9 cellular contexts compared by ENCODE assay signal in the genomic region with DNA sequence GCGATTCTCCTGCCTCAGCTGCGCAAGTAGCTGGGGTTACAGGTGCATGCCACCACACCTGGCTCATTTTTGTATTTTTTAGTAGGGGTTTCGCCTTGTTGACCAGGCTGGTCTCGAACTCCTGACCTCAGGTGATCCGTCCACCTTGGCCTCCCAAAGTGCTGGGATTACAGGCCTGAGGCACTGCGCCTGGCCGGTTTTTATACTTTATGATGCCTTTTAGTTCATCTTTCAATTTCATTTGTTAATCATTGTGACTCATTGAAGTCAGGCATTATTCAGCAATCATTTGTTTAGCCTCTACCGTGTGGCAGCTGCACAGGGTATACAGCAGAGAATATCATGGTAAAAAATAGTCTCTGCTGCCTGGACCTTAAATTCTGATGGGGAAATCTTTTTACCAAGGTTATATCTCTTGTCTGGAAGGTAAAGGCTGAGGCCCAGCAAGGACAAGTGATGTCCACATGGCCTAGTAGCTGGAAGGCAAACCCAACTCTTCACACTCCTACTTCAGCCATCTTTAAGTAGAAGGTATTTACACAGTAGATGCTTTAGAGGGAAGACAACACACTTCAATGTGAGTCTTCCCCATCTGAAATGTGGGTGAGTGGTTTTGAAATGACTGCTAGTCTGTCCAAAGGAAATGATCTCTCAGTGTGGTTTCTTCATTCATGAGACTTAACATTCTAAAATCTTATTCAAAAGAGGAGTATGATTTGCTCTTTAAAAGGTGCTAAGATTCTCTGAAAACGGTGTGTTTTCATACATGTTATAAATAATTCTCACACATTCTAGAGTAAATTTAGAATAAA. TPM values are rescaled to one million over a fixed set of nuclear protein-coding genes. Genes with fewer than 3 reads are reported as not detected.
DNase-seq lines count a peak whose midpoint lies in the region; ATAC-seq and TF ChIP-seq lines count a peak whose summit lies in the region.
"Had no signal": no experiment of that assay in that cellular context is flagged by ENCODE, and none has a peak within 500 bp of the region (broad histone marks: within the 10 kb centered on the region; RNA-seq: fewer than 3 reads in every experiment).

No MANE protein-coding gene starts in this region.

- H2BK5ac ChIP-seq in neuronal stem cell (ENCODE audit: low read length): no peak overlapping the region

- H2BK15ac ChIP-seq in neuronal stem cell (ENCODE audit: low read length): no peak overlapping the region

- dilution Hi-C loops in mammary epithelial cell (cut with HindIII; ENCODE audit: low sequenced_read_pairs): no loop called here

- H3K27me3 Mint-ChIP-seq in WTC11 (ENCODE audit: low read depth) (no peaks in the 10 kb centered on the region), neural crest cell (ENCODE audit: low read depth) (no peaks in the 10 kb centered on the region)

- in situ Hi-C loops in mammary epithelial cell (cut with MboI; ENCODE audit: low sequenced_read_pairs in 2 of 2): no loop called here

- no peak overlapping the region for H2BK120ac ChIP-seq in neuronal stem cell (ENCODE audit: low read depth, low read length)

- WGBS in mammary epithelial cell (ENCODE audit: low coverage, missing lambda C conversion rate): 93% methylated on average over 8 of the region's 9 CpGs
- no CpG with 5 or more reads among the region's 9 CpGs for WGBS in neuronal stem cell (ENCODE audit: extremely low coverage in 2 of 2, insufficient read length in 2 of 2, insufficient replicate concordance in 1 of 2), 2 donors

- no peak overlapping the region for H2BK12ac ChIP-seq in neuronal stem cell (ENCODE audit: low read length)

- H2AFZ ChIP-seq in mammary epithelial cell (ENCODE audit: low read depth, low read length) (no peak overlapping the region), neuronal stem cell (ENCODE audit: low read length) (no peak overlapping the region)

- H3K9me3 ChIP-seq in mammary epithelial cell (replicated peaks; ENCODE audit: insufficient read depth, low read length) (no peaks in the 10 kb centered on the region), neuronal stem cell (replicated peaks in 1 of 2; ENCODE audit: control insufficient read depth in 2 of 2, insufficient read depth in 1 of 2, low read depth in 1 of 2, low read length in 2 of 2) (no peaks in the 10 kb centered on the region)

- H3K27ac Mint-ChIP-seq in WTC11: peak overlapping the region; percentile 73
- no peak overlapping the region for H3K27ac Mint-ChIP-seq in neural crest cell (ENCODE audit: unreplicated experiment)

- DNase-seq in WTC11 (ENCODE audit: low spot score) (no peak), neural crest cell (ENCODE audit: low read depth, low spot score) (no peak), mammary epithelial cell (no peak), NCI-H128 (lab: John Stamatoyannopoulos, UW; ENCODE audit: unreplicated experiment) (no peak), neuronal stem cell (ENCODE audit: low spot score) (no peak), SW 1271 (lab: John Stamatoyannopoulos, UW) (no peak)
- DNase-seq: NCI-H446 treated with DMSO at 0.1 percent for 48 hours had no signal

- no peak overlapping the region for H3K14ac ChIP-seq in neuronal stem cell (ENCODE audit: low read length)

- H3K9me3 Mint-ChIP-seq in WTC11 (no peaks in the 10 kb centered on the region), neural crest cell (no peaks in the 10 kb centered on the region)

- no peak overlapping the region for H3K23ac ChIP-seq in neuronal stem cell (ENCODE audit: low read depth, low read length, poor library complexity)

- H3K4ac ChIP-seq in neuronal stem cell (ENCODE audit: low read length): no peak overlapping the region

- intact Hi-C loops in mammary epithelial cell (cut with micrococcal nuclease): no loop called here

- H3K4me3 Mint-ChIP-seq in WTC11 (peak overlapping the region; percentile 47), neural crest cell (peak overlapping the region; percentile 35)

- H3K4me1 ChIP-seq in mammary epithelial cell (ENCODE audit: insufficient read depth, low read length) (peaks cover 30% of the 10 kb centered on the region), neuronal stem cell (ENCODE audit: control insufficient read depth in 2 of 2, insufficient read depth in 1 of 2, low read depth in 1 of 2, low read length in 2 of 2) (peaks cover 2 to 3% of the 10 kb centered on the region in 2 donors)

- H3K36me3 ChIP-seq in mammary epithelial cell (ENCODE audit: insufficient read depth, low read length) (no peaks in the 10 kb centered on the region), neuronal stem cell (replicated peaks in 1 of 2; ENCODE audit: control insufficient read depth in 2 of 2, insufficient read depth in 2 of 2, low read length in 2 of 2) (peaks cover 0 to 31% of the 10 kb centered on the region in 2 donors)

- POLR2A ChIA-PET in WTC11 (lab: Charles Lee): no interaction called here

- H3K4me1 Mint-ChIP-seq in WTC11 (peaks cover 35% of the 10 kb centered on the region), neural crest cell (peaks cover 39% of the 10 kb centered on the region)

- no peak overlapping the region for H3K18ac ChIP-seq in neuronal stem cell (ENCODE audit: low read length)

- H3K27me3 ChIP-seq in mammary epithelial cell (ENCODE audit: insufficient read depth, low read length): no peaks in the 10 kb centered on the region
- no peaks in the 10 kb centered on the region for H3K27me3 ChIP-seq in neuronal stem cell (ENCODE audit: control insufficient read depth in 3 of 3, insufficient read depth in 3 of 3, low read depth in 1 of 3, low read length in 3 of 3)

- H3K79me2 ChIP-seq in mammary epithelial cell (ENCODE audit: insufficient read depth, low read length): peaks cover 60% of the 10 kb centered on the region

- H3K36me3 Mint-ChIP-seq in WTC11 (peaks cover 9% of the 10 kb centered on the region; the same call in 1 of the 2 replicates), neural crest cell (ENCODE audit: low read depth) (no peaks in the 10 kb centered on the region)

- no peak overlapping the region for H4K8ac ChIP-seq in neuronal stem cell (ENCODE audit: low read depth, low read length)

- H2AK5ac ChIP-seq in neuronal stem cell (ENCODE audit: low read depth, low read length): no peak overlapping the region

- no peak overlapping the region for H4K91ac ChIP-seq in neuronal stem cell (ENCODE audit: low read depth, low read length, poor library complexity)

- H3K9ac ChIP-seq in mammary epithelial cell (ENCODE audit: insufficient read depth, low read length) (no peak overlapping the region), neuronal stem cell (ENCODE audit: low read depth, low read length, poor library complexity) (no peak overlapping the region)

- ATAC-seq in GM18520 (IDR thresholded peaks at IDR 0.05; ENCODE audit: unreplicated experiment) (peak; percentile 40), HG02610 (IDR thresholded peaks at IDR 0.05; ENCODE audit: unreplicated experiment) (peak; percentile 50), WTC11 (no peak)

- H3K79me1 ChIP-seq in neuronal stem cell (ENCODE audit: low read depth, low read length): peaks cover 3% of the 10 kb centered on the region

- H4K20me1 ChIP-seq in mammary epithelial cell (ENCODE audit: insufficient read depth, low read length): no peaks in the 10 kb centered on the region

- H3K27ac ChIP-seq in mammary epithelial cell (ENCODE audit: insufficient read depth, low read depth, low read length): no peak overlapping the region
- H3K27ac ChIP-seq in neuronal stem cell (replicated peaks; ENCODE audit: low read length): no peak overlapping the region

- H3K4me2 ChIP-seq in mammary epithelial cell (ENCODE audit: insufficient read depth, low read depth, low read length) (no peak overlapping the region), neuronal stem cell (ENCODE audit: insufficient read depth, low read length, poor library complexity, severe bottlenecking) (no peak overlapping the region)

- H3K4me3 ChIP-seq in mammary epithelial cell (replicated peaks in 1 of 3; ENCODE audit: insufficient read depth in 1 of 3, low read depth in 2 of 3, low read length in 3 of 3) (no peak overlapping the region), neuronal stem cell (ENCODE audit: low read length in 2 of 2) (no peak overlapping the region)

- CTCF ChIA-PET in WTC11 (lab: Charles Lee) (no interaction called here), mammary epithelial cell (lab: Charles Lee; ENCODE audit: low non-redundant PET) (no interaction called here)

- no TSS peak for BruUV-seq in mammary epithelial cell (replicated peaks; lab: Mats Ljungman, UMichigan)

- TF ChIP-seq CTCF in WTC11 (IDR thresholded peaks at IDR 0.05) (no peak), neural crest cell (conservative IDR thresholded peaks at IDR 0.05) (no peak), mammary epithelial cell (conservative IDR thresholded peaks at IDR 0.05 in 1 of 2, IDR thresholded peaks at IDR 0.05 in 1 of 2; ENCODE audit: extremely low read depth in 1 of 2, insufficient read depth in 1 of 2, low read depth in 1 of 2, low read length in 2 of 2) (no peak)

TF ChIP-seq in WTC11, 78 proteins besides CTCF, POLR2A, EP300 and RAD21 (continues in another document):
- TF ChIP-seq FOXJ3 (CRISPR knock-in tag; IDR thresholded peaks at IDR 0.05; ENCODE audit: borderline replicate concordance) (no peak), TEAD4 (CRISPR knock-in tag; IDR thresholded peaks at IDR 0.05) (no peak), FOXP1 (CRISPR knock-in tag; IDR thresholded peaks at IDR 0.05; ENCODE audit: borderline replicate concordance) (no peak), JAZF1 (CRISPR knock-in tag; IDR thresholded peaks at IDR 0.05) (no peak), NR3C1 (CRISPR knock-in tag; conservative IDR thresholded peaks at IDR 0.05; ENCODE audit: low read depth) (no peak), SOX15 (CRISPR knock-in tag; IDR thresholded peaks at IDR 0.05) (no peak), TCF7 (CRISPR knock-in tag; IDR thresholded peaks at IDR 0.05; ENCODE audit: low read depth) (no peak), JUN (CRISPR knock-in tag; IDR thresholded peaks at IDR 0.05) (no peak), MYBL2 (CRISPR knock-in tag; IDR thresholded peaks at IDR 0.05) (no peak)
- TF ChIP-seq, protein P1, sequence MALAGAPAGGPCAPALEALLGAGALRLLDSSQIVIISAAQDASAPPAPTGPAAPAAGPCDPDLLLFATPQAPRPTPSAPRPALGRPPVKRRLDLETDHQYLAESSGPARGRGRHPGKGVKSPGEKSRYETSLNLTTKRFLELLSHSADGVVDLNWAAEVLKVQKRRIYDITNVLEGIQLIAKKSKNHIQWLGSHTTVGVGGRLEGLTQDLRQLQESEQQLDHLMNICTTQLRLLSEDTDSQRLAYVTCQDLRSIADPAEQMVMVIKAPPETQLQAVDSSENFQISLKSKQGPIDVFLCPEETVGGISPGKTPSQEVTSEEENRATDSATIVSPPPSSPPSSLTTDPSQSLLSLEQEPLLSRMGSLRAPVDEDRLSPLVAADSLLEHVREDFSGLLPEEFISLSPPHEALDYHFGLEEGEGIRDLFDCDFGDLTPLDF (CRISPR knock-in tag; IDR thresholded peaks at IDR 0.05): no peak

RNA-seq across cellular contexts. Expression of a gene that starts 2.4 kb away (rescaled TPM):
- total RNA-seq in WTC11 (2021) (47.0 to 51.4 TPM (median 50.9 TPM) in 3 replicates), neural crest cell (71.8 and 72.4 TPM in 2 replicates), mammary epithelial cell (10 to 100 TPM; 25.7 to 38.1 TPM)
- 24.0 TPM for polyA plus RNA-seq in mammary epithelial cell
- polyA minus RNA-seq in mammary epithelial cell: 28.2 TPM
- 52.4 TPM for polyA plus RNA-seq in neuronal stem cell (2013, experiment 1 of 2)
- 52.5 TPM for polyA plus RNA-seq in neuronal stem cell (2013, experiment 2 of 2)
